1 cellular context compared by ENCODE assay signal in genomic region chr9:6433405-6433804, GRCh38.
TF ChIP-seq lines count a peak whose summit lies in the region.

No MANE protein-coding gene starts in this region.

TF ChIP-seq in GM12878, 131 proteins besides CTCF, POLR2A, EP300 and RAD21 (continued from another document):
- TF ChIP-seq MTA2 (IDR thresholded peaks at IDR 0.05; ENCODE audit: low read depth) = peak; percentile 49; the same call in 1 of the 2 replicates
- no peak for TF ChIP-seq PAX5 (IDR thresholded peaks at IDR 0.05; ENCODE audit: borderline replicate concordance, low read depth, low read length)
- TF ChIP-seq WRNIP1 (IDR thresholded peaks at IDR 0.05; ENCODE audit: borderline replicate concordance, low read depth, low read length) = no peak
- TF ChIP-seq MEF2A (IDR thresholded peaks at IDR 0.05; ENCODE audit: insufficient read depth, low read depth, low read length) = no peak
- TF ChIP-seq MTA3 (IDR thresholded peaks at IDR 0.05; ENCODE audit: borderline replicate concordance, low read length) = no peak
- TF ChIP-seq HDAC6 (IDR thresholded peaks at IDR 0.05; ENCODE audit: unreplicated experiment) = no peak
- no peak for TF ChIP-seq ELK1 (IDR thresholded peaks at IDR 0.05; ENCODE audit: low read depth, low read length)
- no peak for TF ChIP-seq MYB (IDR thresholded peaks at IDR 0.05; ENCODE audit: borderline replicate concordance, low read depth, low read length)
- no peak for TF ChIP-seq ZNF207 (IDR thresholded peaks at IDR 0.05; ENCODE audit: borderline replicate concordance)
- TF ChIP-seq ZBTB11 (CRISPR knock-in tag; IDR thresholded peaks at IDR 0.05) = no peak
- no peak for TF ChIP-seq FOXK2 (IDR thresholded peaks at IDR 0.05)
- no peak for TF ChIP-seq BRCA1 (IDR thresholded peaks at IDR 0.05; ENCODE audit: low read depth, low read length)
- no peak for TF ChIP-seq E2F4 (IDR thresholded peaks at IDR 0.05; ENCODE audit: low read depth, low read length)
- TF ChIP-seq CBX5 (IDR thresholded peaks at IDR 0.05; ENCODE audit: low read depth) = no peak
- TF ChIP-seq CHD1 (IDR thresholded peaks at IDR 0.05; ENCODE audit: low read depth, low read length) = no peak
- no peak for TF ChIP-seq ZNF622 (IDR thresholded peaks at IDR 0.05)
- no peak for TF ChIP-seq FOXM1 (IDR thresholded peaks at IDR 0.05; ENCODE audit: low read depth, low read length)
- no peak for TF ChIP-seq ESRRA (IDR thresholded peaks at IDR 0.05; ENCODE audit: low read length)
- TF ChIP-seq POLR2AphosphoS2 (IDR thresholded peaks at IDR 0.05; ENCODE audit: low read depth, low read length) = no peak
- no peak for TF ChIP-seq PAX8 (IDR thresholded peaks at IDR 0.05)
- TF ChIP-seq NR2C2 (IDR thresholded peaks at IDR 0.05; ENCODE audit: borderline replicate concordance, control insufficient read depth, insufficient read length, low read depth) = no peak
- TF ChIP-seq CREM (IDR thresholded peaks at IDR 0.05; ENCODE audit: low read depth) = peak; percentile 41; the same call in 1 of the 2 replicates
- TF ChIP-seq ZBED1 (IDR thresholded peaks at IDR 0.05; ENCODE audit: borderline replicate concordance) = no peak
- TF ChIP-seq BMI1 (IDR thresholded peaks at IDR 0.05; ENCODE audit: borderline replicate concordance) = no peak
- TF ChIP-seq ATF7 (IDR thresholded peaks at IDR 0.05; ENCODE audit: low read depth) = no peak; the same call in 1 of the 2 replicates
- TF ChIP-seq PRDM15 (CRISPR knock-in tag; IDR thresholded peaks at IDR 0.05) = no peak
- TF ChIP-seq CEBPB (IDR thresholded peaks at IDR 0.05; ENCODE audit: borderline replicate concordance in 1 of 2, low read depth in 2 of 2, low read length in 2 of 2) = no peak
- TF ChIP-seq BCL11A (IDR thresholded peaks at IDR 0.05; ENCODE audit: low read depth, low read length) = no peak
- no peak for TF ChIP-seq MAX (IDR thresholded peaks at IDR 0.05; ENCODE audit: low read depth, low read length)
- peak; percentile 69; the same call in 1 of the 2 replicates for TF ChIP-seq NFIC (IDR thresholded peaks at IDR 0.05; ENCODE audit: low read depth, low read length)
- peak; percentile 86 for TF ChIP-seq JUNB (IDR thresholded peaks at IDR 0.05)
- no peak for TF ChIP-seq ZBTB33 (IDR thresholded peaks at IDR 0.05)
- no peak for TF ChIP-seq STAT1 (conservative IDR thresholded peaks at IDR 0.05)
- peak; percentile 49; the same call in 1 of the 2 replicates for TF ChIP-seq ATF2 (IDR thresholded peaks at IDR 0.05; ENCODE audit: low read length)
- no peak for TF ChIP-seq ZBTB40 (IDR thresholded peaks at IDR 0.05; ENCODE audit: borderline replicate concordance)
- no peak for TF ChIP-seq SUPT20H (IDR thresholded peaks at IDR 0.05; ENCODE audit: borderline replicate concordance, control insufficient read depth, low read depth, low read length)
- TF ChIP-seq POLR2AphosphoS5 (IDR thresholded peaks at IDR 0.05; ENCODE audit: low read length) = no peak
- no peak for TF ChIP-seq HCFC1 (IDR thresholded peaks at IDR 0.05; ENCODE audit: low read length)
- no peak for TF ChIP-seq MYC (IDR thresholded peaks at IDR 0.05; ENCODE audit: insufficient read depth, insufficient read length, insufficient replicate concordance, low read length, severe bottlenecking)
- no peak for TF ChIP-seq ZNF274 (IDR thresholded peaks at IDR 0.05; ENCODE audit: insufficient read depth, insufficient read length)
- no peak for TF ChIP-seq SREBF1 (IDR thresholded peaks at IDR 0.05; ENCODE audit: low read length)
